11 cellular contexts compared by ENCODE assay signal in genomic region chr6:35624341-35625070, GRCh38.
DNase-seq lines count a peak whose midpoint lies in the region; ATAC-seq and TF ChIP-seq lines count a peak whose summit lies in the region.
"Had no signal": no experiment of that assay in that cellular context is flagged by ENCODE, and none has a peak within 500 bp of the region (broad histone marks: within the 10 kb centered on the region; RNA-seq: fewer than 3 reads in every experiment).

No MANE protein-coding gene starts in this region.

- H3K4me3 ChIP-seq in AG04450 (ENCODE audit: low read depth, low read length), result no peak overlapping the region
- H3K4me3 ChIP-seq in GM12865 (ENCODE audit: low read depth, low read length), result no peak overlapping the region
- H3K4me3 ChIP-seq: ovary, SK-N-MC, suprapubic skin had no signal

- peaks cover 17% of the 10 kb centered on the region for H3K36me3 Mint-ChIP-seq in activated CD4-positive, alpha-beta memory T cell treated with anti-CD3 and anti-CD28 coated beads for 36 hours

- peak; percentile 48 for TF ChIP-seq CTCF in AG04450 (IDR thresholded peaks at IDR 0.05; ENCODE audit: low read depth, low read length)
- TF ChIP-seq CTCF in GM12865 (IDR thresholded peaks at IDR 0.05; ENCODE audit: insufficient read depth, low read depth, low read length, missing control alignments), result peak; percentile 17

- peaks cover 25% of the 10 kb centered on the region for H3K4me1 Mint-ChIP-seq in activated CD4-positive, alpha-beta memory T cell treated with anti-CD3 and anti-CD28 coated beads for 36 hours (ENCODE audit: low read depth)

- intact Hi-C loops in activated CD4-positive, alpha-beta memory T cell treated with anti-CD3 and anti-CD28 coated beads for 36 hours (cut with micrococcal nuclease), result loop anchor here (1.0 kb wide), 1 partner anchor 40 kb away; no protein-coding TSS in a partner anchor
- intact Hi-C loops in head of caudate nucleus (cut with DNase I), result no loop called here

- H3K9me3 ChIP-seq in AG04450 (ENCODE audit: control insufficient read depth, insufficient read depth, low read length), result no peaks in the 10 kb centered on the region
- H3K9me3 ChIP-seq: ovary, suprapubic skin had no signal

- CTCF ChIA-PET in AG04450 (lab: Charles Lee), result interaction anchor here (0.6 to 1.9 kb wide), 23 partner anchors 8 to 306 kb away, joined by 3 to 13 read pairs (median 4); partner anchors contain the start of gene ARMC12
- CTCF ChIA-PET in activated CD4-positive, alpha-beta memory T cell treated with anti-CD3 and anti-CD28 coated beads for 36 hours (lab: Charles Lee), result interaction anchor here (0.6 to 4.7 kb wide), 27 partner anchors 9 to 333 kb away, joined by 3 to 54 read pairs (median 4); partner anchors contain the start of gene ARMC12

- no peak overlapping the region for H3K4me3 Mint-ChIP-seq in activated CD4-positive, alpha-beta memory T cell treated with anti-CD3 and anti-CD28 coated beads for 36 hours

- H3K9me3 Mint-ChIP-seq in activated CD4-positive, alpha-beta memory T cell treated with anti-CD3 and anti-CD28 coated beads for 36 hours, result no peaks in the 10 kb centered on the region

- no peak overlapping the region for H3K27ac ChIP-seq in AG04450 (ENCODE audit: low read depth, low read length)
- H3K27ac ChIP-seq: ovary, SK-N-MC, suprapubic skin had no signal

- POLR2A ChIA-PET in AG04450 (lab: Yijun Ruan, JAX), result no interaction called here
- POLR2A ChIA-PET in activated CD4-positive, alpha-beta memory T cell treated with anti-CD3 and anti-CD28 coated beads for 36 hours (lab: Charles Lee), result interaction anchor here (0.8 kb wide), 1 partner anchor 22 kb away, joined by 3 read pairs; no protein-coding TSS in a partner anchor

- ATAC-seq in GM21619 (IDR thresholded peaks at IDR 0.05; ENCODE audit: unreplicated experiment) (no peak), HG03045 (IDR thresholded peaks at IDR 0.05; ENCODE audit: unreplicated experiment) (no peak)

- no peaks in the 10 kb centered on the region for H3K27me3 Mint-ChIP-seq in activated CD4-positive, alpha-beta memory T cell treated with anti-CD3 and anti-CD28 coated beads for 36 hours

- DNase-seq in AG04450 (ENCODE audit: low read depth, low spot score) (no peak), GM12865 (ENCODE audit: low read depth) (peak; percentile 22), hepatic stellate cell (ENCODE audit: low spot score) (peak; percentile 19), head of caudate nucleus (no peak), DMS79 treated with DMSO at 0.1 percent for 48 hours (lab: John Stamatoyannopoulos, UW) (no peak)
- DNase-seq in activated CD4-positive, alpha-beta memory T cell treated with anti-CD3 and anti-CD28 coated beads for 36 hours, result no peak
- DNase-seq: ovary had no signal

- H3K27me3 ChIP-seq in AG04450 (ENCODE audit: control insufficient read depth, insufficient read depth, low read length), result no peaks in the 10 kb centered on the region
- H3K27me3 ChIP-seq: ovary, suprapubic skin had no signal

- peak overlapping the region; percentile 43 for H3K27ac Mint-ChIP-seq in activated CD4-positive, alpha-beta memory T cell treated with anti-CD3 and anti-CD28 coated beads for 36 hours

Comparison
In these comparisons a context has a peak if more than half of its experiments do, and no peak if none do; other contexts are left out.
1. DNase-seq: peak in GM12865 (single experiment) and hepatic stellate cell (single experiment); none in AG04450 (single experiment), activated CD4-positive, alpha-beta memory T cell treated with anti-CD3 and anti-CD28 coated beads for 36 hours (single experiment), head of caudate nucleus (0 of 42) and DMS79 treated with DMSO at 0.1 percent for 48 hours (single experiment).